Comparison of ENCODE assay signal across 25 cellular contexts in genomic region chr11:25066706-25067105, GRCh38.
"Had no signal": no experiment of that assay in that cellular context is flagged by ENCODE, and none has a peak within 500 bp of the region (broad histone marks: within the 10 kb centered on the region; RNA-seq: fewer than 3 reads in every experiment).

No MANE protein-coding gene starts in this region.

- H3K4me3 Mint-ChIP-seq: endodermal cell; naive thymus-derived CD8-positive, alpha-beta T cell; nephron progenitor cell; stimulated activated effector memory CD8-positive, alpha-beta T cell treated with anti-CD3 and anti-CD28 coated beads, Interleukin-12 subunit alpha, Interleukin-12 subunit beta, amount 100 ng/mL, for 72 hours had no signal

- ATAC-seq: esophagus mucosa; heart right ventricle; left ventricle myocardium superior; lower lobe of right lung; naive thymus-derived CD8-positive, alpha-beta T cell; sciatic nerve; stimulated activated effector memory CD8-positive, alpha-beta T cell treated with anti-CD3 and anti-CD28 coated beads, Interleukin-12 subunit alpha, Interleukin-12 subunit beta, amount 100 ng/mL, for 72 hours had no signal

- H3K27me3 ChIP-seq: heart right ventricle, right atrium auricular region, stomach, thyroid gland, vagina had no signal

- H3K36me3 Mint-ChIP-seq: naive thymus-derived CD8-positive, alpha-beta T cell; stimulated activated effector memory CD8-positive, alpha-beta T cell treated with anti-CD3 and anti-CD28 coated beads, Interleukin-12 subunit alpha, Interleukin-12 subunit beta, amount 100 ng/mL, for 72 hours had no signal

- H3K9me3 Mint-ChIP-seq: nephron progenitor cell had no signal

- H3K4me3 ChIP-seq: dorsolateral prefrontal cortex, heart right ventricle, lower lobe of right lung, prostate gland, right atrium auricular region, stomach, thyroid gland, vagina had no signal

- H3K4me1 Mint-ChIP-seq: naive thymus-derived CD8-positive, alpha-beta T cell; nephron progenitor cell; stimulated activated effector memory CD8-positive, alpha-beta T cell treated with anti-CD3 and anti-CD28 coated beads, Interleukin-12 subunit alpha, Interleukin-12 subunit beta, amount 100 ng/mL, for 72 hours had no signal

- H3K27ac ChIP-seq: dorsolateral prefrontal cortex, epithelial cell of prostate, heart right ventricle, lower lobe of right lung, prostate gland, right atrium auricular region, stomach, thyroid gland, vagina had no signal

- H3K27me3 Mint-ChIP-seq: naive thymus-derived CD8-positive, alpha-beta T cell had no signal

- H3K9me3 ChIP-seq: lower lobe of right lung, prostate gland, right atrium auricular region, stomach, thyroid gland, vagina had no signal

- H3K4me1 ChIP-seq: heart right ventricle, lower lobe of right lung, prostate gland, right atrium auricular region, stomach, thyroid gland, vagina had no signal

- H3K36me3 ChIP-seq: heart right ventricle, lower lobe of right lung, prostate gland, right atrium auricular region, stomach, thyroid gland, vagina had no signal

- DNase-seq: dorsolateral prefrontal cortex; effector CD8-positive, alpha-beta T cell; endodermal cell; foreskin fibroblast; glutamatergic neuron; heart right ventricle; kidney glomerular epithelial cell; left ventricle myocardium superior; lower lobe of right lung; naive thymus-derived CD8-positive, alpha-beta T cell; nephron progenitor cell; nucleus accumbens; stimulated activated CD4-positive, alpha-beta T cell treated with anti-CD3 and anti-CD28 coated beads, Interleukin-2, amount 100 ng/mL, for 24 hours; stimulated activated CD4-positive, alpha-beta T cell treated with anti-CD3 and anti-CD28 coated beads, Interleukin-4, amount 100 ng/mL, for 24 hours; stimulated activated naive CD4-positive, alpha-beta T cell treated with Interleukin-2 at 50 U/mL for 16 hours; stomach; thyroid gland; trophoblast cell had no signal

- H3K27ac Mint-ChIP-seq: endodermal cell; naive thymus-derived CD8-positive, alpha-beta T cell; nephron progenitor cell; stimulated activated effector memory CD8-positive, alpha-beta T cell treated with anti-CD3 and anti-CD28 coated beads, Interleukin-12 subunit alpha, Interleukin-12 subunit beta, amount 100 ng/mL, for 72 hours had no signal
